ENCODE assay signal across 11 cellular contexts in the genomic region with DNA sequence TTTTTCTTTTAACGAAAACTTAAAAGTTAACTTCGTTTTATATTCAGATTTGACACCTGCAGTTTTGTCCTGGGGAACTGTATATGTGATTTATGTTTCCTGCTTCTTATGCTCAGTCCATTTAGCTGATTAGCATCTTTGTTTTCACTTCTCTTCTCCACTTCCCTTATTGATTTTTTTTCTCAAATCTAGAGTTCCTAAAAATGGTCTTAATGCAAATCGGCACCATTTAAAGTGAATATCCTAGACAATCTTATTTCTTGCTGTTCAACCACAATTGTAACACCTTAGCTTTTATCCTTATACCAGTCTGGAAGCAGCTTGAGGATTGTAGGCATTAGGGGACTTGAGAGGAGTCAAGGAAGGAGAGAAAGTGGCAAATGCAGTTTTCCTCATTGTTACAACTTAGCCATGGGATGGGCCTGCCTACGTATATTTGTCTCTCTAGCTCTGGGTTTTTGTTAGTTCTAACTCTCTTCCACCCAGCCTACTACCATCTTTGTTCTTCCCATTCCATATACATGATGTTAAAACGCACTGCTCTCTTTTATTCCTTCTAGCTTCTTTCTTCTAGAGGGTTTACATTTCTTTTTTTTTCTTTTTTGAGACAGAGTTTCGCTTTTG. TPM values are rescaled to one million over a fixed set of nuclear protein-coding genes. Genes with fewer than 3 reads are reported as not detected.
DNase-seq lines count a peak whose midpoint lies in the region; ATAC-seq, FAIRE-seq and TF ChIP-seq lines count a peak whose summit lies in the region.
"Had no signal": no experiment of that assay in that cellular context is flagged by ENCODE, and none has a peak within 500 bp of the region (broad histone marks: within the 10 kb centered on the region; RNA-seq: fewer than 3 reads in every experiment).

No MANE protein-coding gene starts in this region.

- H3K27ac ChIP-seq in K562 (ENCODE audit: extremely low read depth, low read depth, low read length) = no peak overlapping the region
- H3K27ac ChIP-seq in endodermal cell (ENCODE audit: low read depth, low read length) = no peak overlapping the region
- no peak overlapping the region for H3K27ac ChIP-seq in trophoblast cell (ENCODE audit: low read depth, low read length)
- H3K27ac ChIP-seq: epithelial cell of prostate had no signal

- no peak overlapping the region for H3K4ac ChIP-seq in trophoblast cell (ENCODE audit: low read depth, low read length)

- H3K79me2 ChIP-seq in K562 (ENCODE audit: control insufficient read depth, insufficient read depth, low read length) (peaks cover 63% of the 10 kb centered on the region), trophoblast cell (ENCODE audit: control insufficient read depth, insufficient read depth, low read length, poor library complexity) (no peaks in the 10 kb centered on the region)

- no peak overlapping the region for H3K18ac ChIP-seq in trophoblast cell (ENCODE audit: low read length)

- peaks cover 5% of the 10 kb centered on the region; the same call in 1 of the 2 replicates for H4K20me1 ChIP-seq in K562 (replicated peaks; ENCODE audit: control insufficient read depth, insufficient read depth, low read length)

- no peak overlapping the region for H4K91ac ChIP-seq in trophoblast cell (ENCODE audit: low read depth, low read length)

- H3K4me3 ChIP-seq in K562 (no peak overlapping the region), endodermal cell (ENCODE audit: low read length) (no peak overlapping the region), trophoblast cell (ENCODE audit: low read depth, low read length) (no peak overlapping the region)

- no peak overlapping the region for H2BK12ac ChIP-seq in trophoblast cell (ENCODE audit: low read length)

- no peak overlapping the region for H3K23ac ChIP-seq in trophoblast cell (ENCODE audit: low read length)

- no peak overlapping the region for H2AK5ac ChIP-seq in trophoblast cell (ENCODE audit: low read length)

- no peak overlapping the region for H4K8ac ChIP-seq in trophoblast cell (ENCODE audit: low read depth, low read length)

- H2BK120ac ChIP-seq in trophoblast cell (ENCODE audit: insufficient read depth, low read length, poor library complexity) = no peak overlapping the region

- no peak overlapping the region for H3K27ac Mint-ChIP-seq in endodermal cell

- H4K12ac ChIP-seq in trophoblast cell (ENCODE audit: low read depth, low read length) = no peak overlapping the region

- TF ChIP-seq EP300 in K562 (IDR thresholded peaks at IDR 0.05; ENCODE audit: low read length) = no peak

- H3K4me1 ChIP-seq in K562 (replicated peaks in 1 of 2; ENCODE audit: control insufficient read depth in 2 of 2, insufficient read depth in 2 of 2, low read length in 2 of 2) (peaks cover 3 to 10% of the 10 kb centered on the region in 2 experiments; a peak in 4 of 5 replicates), endodermal cell (ENCODE audit: control insufficient read depth, insufficient read depth, low read length) (no peaks in the 10 kb centered on the region), trophoblast cell (ENCODE audit: control insufficient read depth in 1 of 2, insufficient read depth in 2 of 2, low read length in 2 of 2) (peaks cover 0 to 5% of the 10 kb centered on the region in 2 experiments)

- in situ Hi-C loops in K562 (cut with MboI) = no loop called here

- no peak for TF ChIP-seq RAD21 in K562 (CRISPR knock-in tag; conservative IDR thresholded peaks at IDR 0.05 in 1 of 2, IDR thresholded peaks at IDR 0.05 in 1 of 2)

- H3K4me1 Mint-ChIP-seq in endodermal cell = no peaks in the 10 kb centered on the region

- no peak for FAIRE-seq in K562 (lab: Jason Lieb, UNC)
- FAIRE-seq: G401.6 had no signal

- no TSS peak for BruUV-seq in K562 (replicated peaks; lab: Mats Ljungman, UMichigan)

- intact Hi-C loops in K562 (cut with micrococcal nuclease) = no loop called here

- H3K27me3 ChIP-seq in K562 (ENCODE audit: control insufficient read depth in 2 of 2, insufficient read depth in 2 of 2, low read length in 2 of 2) (no peaks in the 10 kb centered on the region), endodermal cell (ENCODE audit: control insufficient read depth, insufficient read depth, low read length, poor library complexity, severe bottlenecking) (no peaks in the 10 kb centered on the region), trophoblast cell (ENCODE audit: insufficient read depth, low read length) (no peaks in the 10 kb centered on the region)

- no peak overlapping the region for H3K9ac ChIP-seq in K562 (ENCODE audit: insufficient read depth in 1 of 2, low read depth in 2 of 2, low read length in 2 of 2)
- H3K9ac ChIP-seq in endodermal cell (ENCODE audit: extremely low read depth, low read length, poor library complexity, severe bottlenecking) = no peak overlapping the region
- no peak overlapping the region for H3K9ac ChIP-seq in trophoblast cell (ENCODE audit: low read length)

- no peak overlapping the region for H3K4me2 ChIP-seq in K562 (ENCODE audit: insufficient read depth, low read length)
- H3K4me2 ChIP-seq in trophoblast cell (ENCODE audit: low read length) = no peak overlapping the region

- 55% methylated on average over 6 of the region's 6 CpGs for WGBS in K562 (ENCODE audit: insufficient coverage, low coverage, missing lambda C conversion rate)
- WGBS in endodermal cell (ENCODE audit: insufficient coverage in 1 of 2, insufficient read length in 1 of 2), 2 experiments = 75 to 80% methylated on average over 5 to 6 of the region's 6 CpGs
- WGBS in trophoblast cell (ENCODE audit: extremely low coverage, insufficient coverage, insufficient read length) = no CpG with 5 or more reads among the region's 6 CpGs

- TF ChIP-seq CTCF in K562 (IDR thresholded peaks at IDR 0.05 in 2 of 3, conservative IDR thresholded peaks at IDR 0.05 in 1 of 3; ENCODE audit: insufficient read depth in 2 of 3, low read depth in 1 of 3, low read length in 3 of 3) (no peak), endodermal cell (conservative IDR thresholded peaks at IDR 0.05) (no peak)

- H3K9me3 ChIP-seq in K562 (replicated peaks; ENCODE audit: control insufficient read depth, insufficient read depth, low read depth, low read length) = no peaks in the 10 kb centered on the region
- H3K9me3 ChIP-seq in endodermal cell (ENCODE audit: control insufficient read depth, low read length) = no peaks in the 10 kb centered on the region
- no peaks in the 10 kb centered on the region for H3K9me3 ChIP-seq in trophoblast cell (ENCODE audit: insufficient read depth, low read depth, low read length)

- TF ChIP-seq POLR2A in K562 (conservative IDR thresholded peaks at IDR 0.05) = no peak

- H3K79me1 ChIP-seq in trophoblast cell (ENCODE audit: low read length) = no peaks in the 10 kb centered on the region

- DNase-seq in K562 (ENCODE audit: extremely low read depth in 1 of 4, low spot score in 3 of 4) (no peak), endodermal cell (no peak), DMS79 treated with DMSO at 0.1 percent for 48 hours (lab: John Stamatoyannopoulos, UW) (no peak), NCI-H146 treated with DMSO at 0.1 percent for 48 hours (lab: John Stamatoyannopoulos, UW; ENCODE audit: unreplicated experiment) (no peak), trophoblast cell (no peak)

- ATAC-seq in GM18517 (IDR thresholded peaks at IDR 0.05; ENCODE audit: unreplicated experiment) = peak; percentile 75
- peak; percentile 75 for ATAC-seq in GM21528 (IDR thresholded peaks at IDR 0.05; ENCODE audit: low FRiP score, unreplicated experiment)
- ATAC-seq in HG03354 (IDR thresholded peaks at IDR 0.05; ENCODE audit: poor library complexity, severe bottlenecking, unreplicated experiment) = peak; percentile 75
- peak; percentile 41 for ATAC-seq in K562

- peaks cover 14% of the 10 kb centered on the region for H3K36me3 Mint-ChIP-seq in endodermal cell (ENCODE audit: low read depth)

- no peaks in the 10 kb centered on the region for H3K27me3 Mint-ChIP-seq in endodermal cell (ENCODE audit: insufficient read depth)
- H3K27me3 Mint-ChIP-seq: type B pancreatic cell had no signal

- no peak overlapping the region for H3K4me3 Mint-ChIP-seq in endodermal cell

- H2BK5ac ChIP-seq in trophoblast cell (ENCODE audit: low read depth, low read length, poor library complexity) = no peak overlapping the region

- no peak overlapping the region for H3K14ac ChIP-seq in trophoblast cell (ENCODE audit: low read length)

- H2AFZ ChIP-seq in K562 (ENCODE audit: low read depth, low read length) = no peak overlapping the region
- no peak overlapping the region for H2AFZ ChIP-seq in trophoblast cell (ENCODE audit: insufficient read depth, low read length, poor library complexity)

- no peaks in the 10 kb centered on the region for H3K9me3 Mint-ChIP-seq in endodermal cell
- H3K9me3 Mint-ChIP-seq: type B pancreatic cell had no signal

- peaks cover 35% of the 10 kb centered on the region for H3K36me3 ChIP-seq in K562 (ENCODE audit: control insufficient read depth, insufficient read depth, low read length)
- peaks cover 23% of the 10 kb centered on the region for H3K36me3 ChIP-seq in endodermal cell (ENCODE audit: control insufficient read depth, insufficient read depth, low read length)
- peaks cover 3 to 8% of the 10 kb centered on the region in 2 experiments for H3K36me3 ChIP-seq in trophoblast cell (ENCODE audit: control insufficient read depth in 1 of 2, insufficient read depth in 2 of 2, low read length in 2 of 2)

- POLR2A ChIA-PET in K562 (lab: Yijun Ruan, JAX) = no interaction called here

- CTCF ChIA-PET in K562 (lab: Yijun Ruan, JAX; ENCODE audit: low intra/inter-chr PET ratio) = interaction anchor here (0.6 kb wide), 1 partner anchor 309 kb away, joined by 3 read pairs; no protein-coding TSS in a partner anchor

- H3K9me1 ChIP-seq in K562 (ENCODE audit: control insufficient read depth, insufficient read depth, low read length) = peaks cover 3% of the 10 kb centered on the region

RNA-seq across cellular contexts. Expression of gene QRSL1, which starts 8.5 kb away (rescaled TPM):
- 19.4 and 35.5 TPM in 2 replicates for total RNA-seq in K562 (2011; cell fraction: chromatin; rRNA removed; ENCODE audit: low replicate concordance)
- total RNA-seq in K562 (2011; cell fraction: nucleolus; rRNA removed) = 10.7 and 11.4 TPM in 2 replicates
- total RNA-seq in K562 (2011; cell fraction: nucleoplasm; rRNA removed) = 16.7 and 28.9 TPM in 2 replicates
- total RNA-seq in K562 (2014; rRNA removed) (16.0 and 16.3 TPM in 2 replicates), K562 (2014; rRNA removed; fragmentation: Illumina TruSeq; extraction: Trizol) (29.5 and 29.8 TPM in 2 replicates), K562 (2015; rRNA removed; fragmentation: Illumina TruSeq; extraction: Trizol) (27.0 and 28.8 TPM in 2 replicates), K562 (2021) (16.3 and 19.6 TPM in 2 replicates), endodermal cell (10 to 100 TPM; 10.8 to 12.7 TPM)
- polyA plus RNA-seq in K562 (2011; rRNA removed) (18.9 and 23.0 TPM in 2 replicates), K562 (2014; fragmentation: Illumina TruSeq; extraction: Trizol) (19.6 and 24.2 TPM in 2 replicates), K562 (2014; fragmentation: Nextera tagmentation; extraction: Ambion mirVana) (10 to 100 TPM; 15.3 to 31.5 TPM), K562 (2014; rRNA removed) (14.6 and 17.2 TPM in 2 replicates)
- polyA plus RNA-seq in K562 (2011; cell fraction: cytosol; rRNA removed) = 7.3 and 11.0 TPM in 2 replicates
- polyA plus RNA-seq in K562 (2011; cell fraction: nucleus; rRNA removed) = 7.3 and 7.6 TPM in 2 replicates
- 12.9 and 13.9 TPM in 2 replicates for polyA plus RNA-seq in K562 (2012)
- polyA minus RNA-seq in K562 (2011; rRNA and poly(A)+ RNA removed) = 27.7 and 28.3 TPM in 2 replicates
- polyA minus RNA-seq in K562 (2011; cell fraction: cytosol; rRNA and poly(A)+ RNA removed) = 10.0 and 10.4 TPM in 2 replicates
- 8.6 and 14.1 TPM in 2 replicates for polyA minus RNA-seq in K562 (2011; cell fraction: nucleus; rRNA and poly(A)+ RNA removed)
- polyA plus RNA-seq in endodermal cell (2013, experiment 1 of 2) = 14.8 TPM
- 13.9 TPM for polyA plus RNA-seq in endodermal cell (2013, experiment 2 of 2)
- 5.6 and 5.8 TPM in 2 replicates for polyA plus RNA-seq in trophoblast cell (2013)

RNA-seq across cellular contexts. Expression of gene RTN4IP1, which starts 8.5 kb away (rescaled TPM):
- total RNA-seq in K562 (2011; cell fraction: chromatin; rRNA removed; ENCODE audit: low replicate concordance) = 15.6 and 21.8 TPM in 2 replicates
- 10.7 and 11.3 TPM in 2 replicates for total RNA-seq in K562 (2011; cell fraction: nucleolus; rRNA removed)
- 16.2 and 16.4 TPM in 2 replicates for total RNA-seq in K562 (2011; cell fraction: nucleoplasm; rRNA removed)
- total RNA-seq in K562 (2014; rRNA removed) = 17.9 and 21.1 TPM in 2 replicates
- total RNA-seq in K562 (2014; rRNA removed; fragmentation: Illumina TruSeq; extraction: Trizol) = 29.3 and 30.8 TPM in 2 replicates
- total RNA-seq in K562 (2015; rRNA removed; fragmentation: Illumina TruSeq; extraction: Trizol) = 21.2 and 22.0 TPM in 2 replicates
- total RNA-seq in K562 (2021) = 23.1 and 24.4 TPM in 2 replicates
- polyA plus RNA-seq in K562 (2011; rRNA removed) = 19.2 and 22.2 TPM in 2 replicates
- 8.1 and 14.7 TPM in 2 replicates for polyA plus RNA-seq in K562 (2011; cell fraction: cytosol; rRNA removed)
- polyA plus RNA-seq in K562 (2011; cell fraction: nucleus; rRNA removed) = 4.9 and 7.5 TPM in 2 replicates
- polyA plus RNA-seq in K562 (2012) = 18.1 and 27.8 TPM in 2 replicates
- 21.4 and 24.8 TPM in 2 replicates for polyA plus RNA-seq in K562 (2014; fragmentation: Illumina TruSeq; extraction: Trizol)
- polyA plus RNA-seq in K562 (2014; fragmentation: Nextera tagmentation; extraction: Ambion mirVana) = 10 to 100 TPM; 35.1 to 46.0 TPM
- polyA plus RNA-seq in K562 (2014; rRNA removed) = 16.7 and 21.1 TPM in 2 replicates
- polyA minus RNA-seq in K562 (2011; rRNA and poly(A)+ RNA removed) = 32.6 and 35.4 TPM in 2 replicates
- 7.2 and 9.3 TPM in 2 replicates for polyA minus RNA-seq in K562 (2011; cell fraction: cytosol; rRNA and poly(A)+ RNA removed)
- polyA minus RNA-seq in K562 (2011; cell fraction: nucleus; rRNA and poly(A)+ RNA removed) = 5.7 and 12.4 TPM in 2 replicates
- 1 to 10 TPM; 7.1 to 8.9 TPM for total RNA-seq in endodermal cell
- 11.9 TPM for polyA plus RNA-seq in endodermal cell (2013, experiment 1 of 2)
- polyA plus RNA-seq in endodermal cell (2013, experiment 2 of 2) = 10.5 TPM
- polyA plus RNA-seq in trophoblast cell (2013) = 5.1 and 6.2 TPM in 2 replicates
